Comparison of ENCODE assay signal across 1 cellular context in the genomic region with DNA sequence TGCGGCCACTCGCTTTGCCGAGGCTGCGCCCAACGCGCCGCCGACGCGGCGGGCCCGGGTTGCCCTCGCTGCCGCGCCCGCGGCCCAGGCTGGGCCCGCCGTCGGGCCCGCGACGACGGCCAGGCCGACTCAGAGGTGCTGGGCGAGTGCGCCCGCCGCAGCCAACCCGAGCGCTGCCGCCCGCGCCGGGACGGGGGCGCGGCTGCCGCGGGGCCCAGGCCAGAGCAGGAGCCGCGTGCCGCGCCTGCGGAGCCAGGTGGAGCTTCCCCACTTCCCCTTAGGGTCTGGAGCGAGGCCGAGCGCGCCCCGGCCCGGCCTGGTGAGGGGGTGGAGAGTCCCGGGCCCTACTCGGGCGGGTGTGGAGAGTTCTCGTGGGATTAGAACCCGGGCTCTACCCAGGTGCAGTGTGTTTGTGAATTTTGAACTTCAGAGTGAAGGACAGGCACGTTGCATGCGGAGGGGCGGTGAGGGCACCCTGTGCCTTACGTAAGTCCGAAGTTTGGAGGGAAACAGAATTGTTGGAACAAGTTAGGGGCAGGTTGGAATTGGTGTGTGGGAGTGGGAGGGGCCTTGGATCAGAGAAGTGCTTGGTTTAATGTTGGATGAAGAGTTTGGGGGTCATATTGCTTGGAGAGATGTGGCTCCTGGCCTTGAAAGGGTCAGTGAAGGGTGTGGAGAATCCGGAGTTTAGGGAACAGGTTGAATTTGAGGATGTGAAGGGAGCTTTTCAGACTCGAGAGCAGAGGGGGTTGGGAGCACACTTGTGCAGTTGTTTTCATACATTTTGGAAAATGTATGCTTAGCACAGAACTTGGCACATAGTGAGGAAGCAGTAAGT.
TF ChIP-seq lines count a peak whose summit lies in the region.

No MANE protein-coding gene starts in this region.

TF ChIP-seq in WTC11, 78 proteins besides CTCF, POLR2A, EP300 and RAD21 (continued from another document and continues in another):
- TF ChIP-seq, protein P1, sequence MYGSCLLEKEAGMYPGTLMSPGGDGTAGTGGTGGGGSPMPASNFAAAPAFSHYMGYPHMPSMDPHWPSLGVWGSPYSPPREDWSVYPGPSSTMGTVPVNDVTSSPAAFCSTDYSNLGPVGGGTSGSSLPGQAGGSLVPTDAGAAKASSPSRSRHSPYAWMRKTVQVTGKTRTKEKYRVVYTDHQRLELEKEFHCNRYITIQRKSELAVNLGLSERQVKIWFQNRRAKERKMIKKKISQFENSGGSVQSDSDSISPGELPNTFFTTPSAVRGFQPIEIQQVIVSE (CRISPR knock-in tag; IDR thresholded peaks at IDR 0.05; ENCODE audit: borderline replicate concordance): no peak
- TF ChIP-seq, protein P2, sequence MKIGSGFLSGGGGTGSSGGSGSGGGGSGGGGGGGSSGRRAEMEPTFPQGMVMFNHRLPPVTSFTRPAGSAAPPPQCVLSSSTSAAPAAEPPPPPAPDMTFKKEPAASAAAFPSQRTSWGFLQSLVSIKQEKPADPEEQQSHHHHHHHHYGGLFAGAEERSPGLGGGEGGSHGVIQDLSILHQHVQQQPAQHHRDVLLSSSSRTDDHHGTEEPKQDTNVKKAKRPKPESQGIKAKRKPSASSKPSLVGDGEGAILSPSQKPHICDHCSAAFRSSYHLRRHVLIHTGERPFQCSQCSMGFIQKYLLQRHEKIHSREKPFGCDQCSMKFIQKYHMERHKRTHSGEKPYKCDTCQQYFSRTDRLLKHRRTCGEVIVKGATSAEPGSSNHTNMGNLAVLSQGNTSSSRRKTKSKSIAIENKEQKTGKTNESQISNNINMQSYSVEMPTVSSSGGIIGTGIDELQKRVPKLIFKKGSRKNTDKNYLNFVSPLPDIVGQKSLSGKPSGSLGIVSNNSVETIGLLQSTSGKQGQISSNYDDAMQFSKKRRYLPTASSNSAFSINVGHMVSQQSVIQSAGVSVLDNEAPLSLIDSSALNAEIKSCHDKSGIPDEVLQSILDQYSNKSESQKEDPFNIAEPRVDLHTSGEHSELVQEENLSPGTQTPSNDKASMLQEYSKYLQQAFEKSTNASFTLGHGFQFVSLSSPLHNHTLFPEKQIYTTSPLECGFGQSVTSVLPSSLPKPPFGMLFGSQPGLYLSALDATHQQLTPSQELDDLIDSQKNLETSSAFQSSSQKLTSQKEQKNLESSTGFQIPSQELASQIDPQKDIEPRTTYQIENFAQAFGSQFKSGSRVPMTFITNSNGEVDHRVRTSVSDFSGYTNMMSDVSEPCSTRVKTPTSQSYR (CRISPR knock-in tag; IDR thresholded peaks at IDR 0.05): 0 out of 2 replicates have a peak, but pooled peaks have one; percentile 38
- TF ChIP-seq, protein P3, sequence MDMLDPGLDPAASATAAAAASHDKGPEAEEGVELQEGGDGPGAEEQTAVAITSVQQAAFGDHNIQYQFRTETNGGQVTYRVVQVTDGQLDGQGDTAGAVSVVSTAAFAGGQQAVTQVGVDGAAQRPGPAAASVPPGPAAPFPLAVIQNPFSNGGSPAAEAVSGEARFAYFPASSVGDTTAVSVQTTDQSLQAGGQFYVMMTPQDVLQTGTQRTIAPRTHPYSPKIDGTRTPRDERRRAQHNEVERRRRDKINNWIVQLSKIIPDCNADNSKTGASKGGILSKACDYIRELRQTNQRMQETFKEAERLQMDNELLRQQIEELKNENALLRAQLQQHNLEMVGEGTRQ (CRISPR knock-in tag; IDR thresholded peaks at IDR 0.05): no peak
- TF ChIP-seq ZNF671 (CRISPR knock-in tag; IDR thresholded peaks at IDR 0.05): peak; percentile 51; the same call in 1 of the 2 replicates
- TF ChIP-seq ZBTB21 (CRISPR knock-in tag; IDR thresholded peaks at IDR 0.05; ENCODE audit: borderline replicate concordance): no peak
- TF ChIP-seq, protein P4, sequence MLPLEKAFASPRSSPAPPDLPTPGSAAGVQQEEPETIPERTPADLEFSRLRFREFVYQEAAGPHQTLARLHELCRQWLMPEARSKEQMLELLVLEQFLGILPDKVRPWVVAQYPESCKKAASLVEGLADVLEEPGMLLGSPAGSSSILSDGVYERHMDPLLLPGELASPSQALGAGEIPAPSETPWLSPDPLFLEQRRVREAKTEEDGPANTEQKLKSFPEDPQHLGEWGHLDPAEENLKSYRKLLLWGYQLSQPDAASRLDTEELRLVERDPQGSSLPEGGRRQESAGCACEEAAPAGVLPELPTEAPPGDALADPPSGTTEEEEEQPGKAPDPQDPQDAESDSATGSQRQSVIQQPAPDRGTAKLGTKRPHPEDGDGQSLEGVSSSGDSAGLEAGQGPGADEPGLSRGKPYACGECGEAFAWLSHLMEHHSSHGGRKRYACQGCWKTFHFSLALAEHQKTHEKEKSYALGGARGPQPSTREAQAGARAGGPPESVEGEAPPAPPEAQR (CRISPR knock-in tag; IDR thresholded peaks at IDR 0.05): no peak
- no peak for TF ChIP-seq ESRRA (CRISPR knock-in tag; IDR thresholded peaks at IDR 0.05; ENCODE audit: borderline replicate concordance)
- TF ChIP-seq, protein P5, sequence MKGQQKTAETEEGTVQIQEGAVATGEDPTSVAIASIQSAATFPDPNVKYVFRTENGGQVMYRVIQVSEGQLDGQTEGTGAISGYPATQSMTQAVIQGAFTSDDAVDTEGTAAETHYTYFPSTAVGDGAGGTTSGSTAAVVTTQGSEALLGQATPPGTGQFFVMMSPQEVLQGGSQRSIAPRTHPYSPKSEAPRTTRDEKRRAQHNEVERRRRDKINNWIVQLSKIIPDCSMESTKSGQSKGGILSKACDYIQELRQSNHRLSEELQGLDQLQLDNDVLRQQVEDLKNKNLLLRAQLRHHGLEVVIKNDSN (CRISPR knock-in tag; IDR thresholded peaks at IDR 0.05): peak; percentile 36; the same call in 1 of the 2 replicates
- TF ChIP-seq, protein P6, sequence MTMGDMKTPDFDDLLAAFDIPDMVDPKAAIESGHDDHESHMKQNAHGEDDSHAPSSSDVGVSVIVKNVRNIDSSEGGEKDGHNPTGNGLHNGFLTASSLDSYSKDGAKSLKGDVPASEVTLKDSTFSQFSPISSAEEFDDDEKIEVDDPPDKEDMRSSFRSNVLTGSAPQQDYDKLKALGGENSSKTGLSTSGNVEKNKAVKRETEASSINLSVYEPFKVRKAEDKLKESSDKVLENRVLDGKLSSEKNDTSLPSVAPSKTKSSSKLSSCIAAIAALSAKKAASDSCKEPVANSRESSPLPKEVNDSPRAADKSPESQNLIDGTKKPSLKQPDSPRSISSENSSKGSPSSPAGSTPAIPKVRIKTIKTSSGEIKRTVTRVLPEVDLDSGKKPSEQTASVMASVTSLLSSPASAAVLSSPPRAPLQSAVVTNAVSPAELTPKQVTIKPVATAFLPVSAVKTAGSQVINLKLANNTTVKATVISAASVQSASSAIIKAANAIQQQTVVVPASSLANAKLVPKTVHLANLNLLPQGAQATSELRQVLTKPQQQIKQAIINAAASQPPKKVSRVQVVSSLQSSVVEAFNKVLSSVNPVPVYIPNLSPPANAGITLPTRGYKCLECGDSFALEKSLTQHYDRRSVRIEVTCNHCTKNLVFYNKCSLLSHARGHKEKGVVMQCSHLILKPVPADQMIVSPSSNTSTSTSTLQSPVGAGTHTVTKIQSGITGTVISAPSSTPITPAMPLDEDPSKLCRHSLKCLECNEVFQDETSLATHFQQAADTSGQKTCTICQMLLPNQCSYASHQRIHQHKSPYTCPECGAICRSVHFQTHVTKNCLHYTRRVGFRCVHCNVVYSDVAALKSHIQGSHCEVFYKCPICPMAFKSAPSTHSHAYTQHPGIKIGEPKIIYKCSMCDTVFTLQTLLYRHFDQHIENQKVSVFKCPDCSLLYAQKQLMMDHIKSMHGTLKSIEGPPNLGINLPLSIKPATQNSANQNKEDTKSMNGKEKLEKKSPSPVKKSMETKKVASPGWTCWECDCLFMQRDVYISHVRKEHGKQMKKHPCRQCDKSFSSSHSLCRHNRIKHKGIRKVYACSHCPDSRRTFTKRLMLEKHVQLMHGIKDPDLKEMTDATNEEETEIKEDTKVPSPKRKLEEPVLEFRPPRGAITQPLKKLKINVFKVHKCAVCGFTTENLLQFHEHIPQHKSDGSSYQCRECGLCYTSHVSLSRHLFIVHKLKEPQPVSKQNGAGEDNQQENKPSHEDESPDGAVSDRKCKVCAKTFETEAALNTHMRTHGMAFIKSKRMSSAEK (CRISPR knock-in tag; IDR thresholded peaks at IDR 0.05; ENCODE audit: borderline replicate concordance): no peak
- TF ChIP-seq FOXJ3 (CRISPR knock-in tag; IDR thresholded peaks at IDR 0.05; ENCODE audit: borderline replicate concordance): no peak
- TF ChIP-seq, protein P7, sequence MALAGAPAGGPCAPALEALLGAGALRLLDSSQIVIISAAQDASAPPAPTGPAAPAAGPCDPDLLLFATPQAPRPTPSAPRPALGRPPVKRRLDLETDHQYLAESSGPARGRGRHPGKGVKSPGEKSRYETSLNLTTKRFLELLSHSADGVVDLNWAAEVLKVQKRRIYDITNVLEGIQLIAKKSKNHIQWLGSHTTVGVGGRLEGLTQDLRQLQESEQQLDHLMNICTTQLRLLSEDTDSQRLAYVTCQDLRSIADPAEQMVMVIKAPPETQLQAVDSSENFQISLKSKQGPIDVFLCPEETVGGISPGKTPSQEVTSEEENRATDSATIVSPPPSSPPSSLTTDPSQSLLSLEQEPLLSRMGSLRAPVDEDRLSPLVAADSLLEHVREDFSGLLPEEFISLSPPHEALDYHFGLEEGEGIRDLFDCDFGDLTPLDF (CRISPR knock-in tag; IDR thresholded peaks at IDR 0.05): no peak
- TF ChIP-seq CREM (CRISPR knock-in tag; IDR thresholded peaks at IDR 0.05): no peak
- peak; percentile 57; the same call in 1 of the 2 replicates for TF ChIP-seq ETV6 (CRISPR knock-in tag; IDR thresholded peaks at IDR 0.05)
- TF ChIP-seq ZNF121 (CRISPR knock-in tag; IDR thresholded peaks at IDR 0.05): no peak
- no peak for TF ChIP-seq ZNF232 (CRISPR knock-in tag; IDR thresholded peaks at IDR 0.05)
- 0 out of 2 replicates have a peak, but pooled peaks have one; percentile 58 for TF ChIP-seq NFE2L1 (CRISPR knock-in tag; IDR thresholded peaks at IDR 0.05)
- TF ChIP-seq RELA (CRISPR knock-in tag; IDR thresholded peaks at IDR 0.05; ENCODE audit: borderline replicate concordance): no peak
- TF ChIP-seq, protein P8, sequence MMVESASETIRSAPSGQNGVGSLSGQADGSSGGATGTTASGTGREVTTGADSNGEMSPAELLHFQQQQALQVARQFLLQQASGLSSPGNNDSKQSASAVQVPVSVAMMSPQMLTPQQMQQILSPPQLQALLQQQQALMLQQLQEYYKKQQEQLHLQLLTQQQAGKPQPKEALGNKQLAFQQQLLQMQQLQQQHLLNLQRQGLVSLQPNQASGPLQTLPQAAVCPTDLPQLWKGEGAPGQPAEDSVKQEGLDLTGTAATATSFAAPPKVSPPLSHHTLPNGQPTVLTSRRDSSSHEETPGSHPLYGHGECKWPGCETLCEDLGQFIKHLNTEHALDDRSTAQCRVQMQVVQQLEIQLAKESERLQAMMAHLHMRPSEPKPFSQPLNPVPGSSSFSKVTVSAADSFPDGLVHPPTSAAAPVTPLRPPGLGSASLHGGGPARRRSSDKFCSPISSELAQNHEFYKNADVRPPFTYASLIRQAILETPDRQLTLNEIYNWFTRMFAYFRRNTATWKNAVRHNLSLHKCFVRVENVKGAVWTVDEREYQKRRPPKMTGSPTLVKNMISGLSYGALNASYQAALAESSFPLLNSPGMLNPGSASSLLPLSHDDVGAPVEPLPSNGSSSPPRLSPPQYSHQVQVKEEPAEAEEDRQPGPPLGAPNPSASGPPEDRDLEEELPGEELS (CRISPR knock-in tag; IDR thresholded peaks at IDR 0.05): no peak
- peak; percentile 33; the same call in 1 of the 2 replicates for TF ChIP-seq FOXK1 (CRISPR knock-in tag; IDR thresholded peaks at IDR 0.05)
- TF ChIP-seq, protein P9, sequence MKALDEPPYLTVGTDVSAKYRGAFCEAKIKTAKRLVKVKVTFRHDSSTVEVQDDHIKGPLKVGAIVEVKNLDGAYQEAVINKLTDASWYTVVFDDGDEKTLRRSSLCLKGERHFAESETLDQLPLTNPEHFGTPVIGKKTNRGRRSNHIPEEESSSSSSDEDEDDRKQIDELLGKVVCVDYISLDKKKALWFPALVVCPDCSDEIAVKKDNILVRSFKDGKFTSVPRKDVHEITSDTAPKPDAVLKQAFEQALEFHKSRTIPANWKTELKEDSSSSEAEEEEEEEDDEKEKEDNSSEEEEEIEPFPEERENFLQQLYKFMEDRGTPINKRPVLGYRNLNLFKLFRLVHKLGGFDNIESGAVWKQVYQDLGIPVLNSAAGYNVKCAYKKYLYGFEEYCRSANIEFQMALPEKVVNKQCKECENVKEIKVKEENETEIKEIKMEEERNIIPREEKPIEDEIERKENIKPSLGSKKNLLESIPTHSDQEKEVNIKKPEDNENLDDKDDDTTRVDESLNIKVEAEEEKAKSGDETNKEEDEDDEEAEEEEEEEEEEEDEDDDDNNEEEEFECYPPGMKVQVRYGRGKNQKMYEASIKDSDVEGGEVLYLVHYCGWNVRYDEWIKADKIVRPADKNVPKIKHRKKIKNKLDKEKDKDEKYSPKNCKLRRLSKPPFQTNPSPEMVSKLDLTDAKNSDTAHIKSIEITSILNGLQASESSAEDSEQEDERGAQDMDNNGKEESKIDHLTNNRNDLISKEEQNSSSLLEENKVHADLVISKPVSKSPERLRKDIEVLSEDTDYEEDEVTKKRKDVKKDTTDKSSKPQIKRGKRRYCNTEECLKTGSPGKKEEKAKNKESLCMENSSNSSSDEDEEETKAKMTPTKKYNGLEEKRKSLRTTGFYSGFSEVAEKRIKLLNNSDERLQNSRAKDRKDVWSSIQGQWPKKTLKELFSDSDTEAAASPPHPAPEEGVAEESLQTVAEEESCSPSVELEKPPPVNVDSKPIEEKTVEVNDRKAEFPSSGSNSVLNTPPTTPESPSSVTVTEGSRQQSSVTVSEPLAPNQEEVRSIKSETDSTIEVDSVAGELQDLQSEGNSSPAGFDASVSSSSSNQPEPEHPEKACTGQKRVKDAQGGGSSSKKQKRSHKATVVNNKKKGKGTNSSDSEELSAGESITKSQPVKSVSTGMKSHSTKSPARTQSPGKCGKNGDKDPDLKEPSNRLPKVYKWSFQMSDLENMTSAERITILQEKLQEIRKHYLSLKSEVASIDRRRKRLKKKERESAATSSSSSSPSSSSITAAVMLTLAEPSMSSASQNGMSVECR (CRISPR knock-in tag; IDR thresholded peaks at IDR 0.05; ENCODE audit: borderline replicate concordance): no peak
- peak; percentile 65; the same call in 1 of the 2 replicates for TF ChIP-seq NR1H2 (CRISPR knock-in tag; IDR thresholded peaks at IDR 0.05)
- peak; percentile 89 for TF ChIP-seq FOXP1 (CRISPR knock-in tag; IDR thresholded peaks at IDR 0.05; ENCODE audit: borderline replicate concordance)
- TF ChIP-seq, protein P10, sequence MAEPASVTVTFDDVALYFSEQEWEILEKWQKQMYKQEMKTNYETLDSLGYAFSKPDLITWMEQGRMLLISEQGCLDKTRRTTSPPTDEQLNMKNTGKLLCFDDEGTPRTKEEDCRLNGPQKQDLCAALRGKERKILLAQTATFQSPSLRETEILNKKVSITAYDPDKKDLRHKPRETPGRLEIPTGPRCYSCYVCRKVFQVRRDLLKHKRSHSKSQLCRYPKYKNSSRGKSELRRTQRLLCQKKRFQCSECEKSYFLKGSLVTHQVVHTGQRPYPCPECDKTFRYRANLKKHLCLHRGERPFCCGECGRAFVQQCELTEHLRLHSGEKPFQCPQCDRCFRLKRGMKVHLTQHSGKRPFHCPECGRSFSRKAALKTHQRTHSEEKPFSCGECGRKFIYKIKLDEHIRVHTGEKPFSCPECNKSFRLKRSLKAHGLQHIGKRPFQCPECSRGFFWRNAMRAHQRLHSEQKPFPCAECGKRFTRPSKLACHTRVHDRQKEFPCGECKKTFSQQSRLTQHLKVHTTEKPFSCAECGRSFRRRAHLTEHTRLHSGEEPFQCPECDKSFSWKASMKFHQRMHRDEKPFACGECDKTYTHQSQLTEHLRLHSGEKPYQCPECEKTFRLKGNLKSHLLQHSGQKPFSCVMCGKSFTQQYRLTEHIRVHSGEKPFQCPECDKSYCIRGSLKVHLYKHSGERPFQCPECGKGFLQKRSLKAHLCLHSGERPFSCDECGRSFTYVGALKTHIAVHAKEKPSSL (CRISPR knock-in tag; conservative IDR thresholded peaks at IDR 0.05): no peak
- TF ChIP-seq ZNF219 (CRISPR knock-in tag; IDR thresholded peaks at IDR 0.05; ENCODE audit: borderline replicate concordance): peak; percentile 25; the same call in 1 of the 2 replicates
- TF ChIP-seq, protein P11, sequence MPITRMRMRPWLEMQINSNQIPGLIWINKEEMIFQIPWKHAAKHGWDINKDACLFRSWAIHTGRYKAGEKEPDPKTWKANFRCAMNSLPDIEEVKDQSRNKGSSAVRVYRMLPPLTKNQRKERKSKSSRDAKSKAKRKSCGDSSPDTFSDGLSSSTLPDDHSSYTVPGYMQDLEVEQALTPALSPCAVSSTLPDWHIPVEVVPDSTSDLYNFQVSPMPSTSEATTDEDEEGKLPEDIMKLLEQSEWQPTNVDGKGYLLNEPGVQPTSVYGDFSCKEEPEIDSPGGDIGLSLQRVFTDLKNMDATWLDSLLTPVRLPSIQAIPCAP (CRISPR knock-in tag; IDR thresholded peaks at IDR 0.05): no peak
